In the genomic region with DNA sequence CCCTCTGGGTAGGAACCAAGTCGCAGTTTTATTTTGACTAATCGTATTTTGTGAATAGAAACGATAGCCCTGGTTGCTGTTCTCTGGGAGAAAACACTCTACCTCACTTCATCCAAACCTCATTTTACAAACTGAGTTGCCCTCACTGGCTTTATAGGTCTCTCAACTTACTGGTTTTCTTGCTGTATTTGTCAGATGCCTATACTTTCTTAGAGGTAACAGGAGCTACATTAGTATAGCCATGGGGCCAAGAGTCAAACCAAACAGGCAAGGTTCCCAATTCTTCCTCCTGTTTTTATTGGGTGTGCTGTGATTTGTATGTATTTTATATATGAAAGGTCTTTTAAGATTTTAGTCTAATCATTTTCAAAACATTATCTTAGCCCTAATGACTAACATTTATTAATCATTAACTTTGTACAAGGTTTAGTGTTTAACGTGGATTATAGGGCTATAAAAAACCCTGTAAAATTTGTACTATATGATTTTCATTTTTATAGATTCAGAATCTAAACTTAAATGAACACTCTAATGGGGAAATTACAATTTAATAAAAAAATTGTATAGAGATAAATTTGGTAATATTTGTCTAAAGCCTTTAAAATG, we compare ENCODE assay signal across 19 cellular contexts.
DNase-seq lines count a peak whose midpoint lies in the region; ATAC-seq, FAIRE-seq and TF ChIP-seq lines count a peak whose summit lies in the region.
"Had no signal": no experiment of that assay in that cellular context is flagged by ENCODE, and none has a peak within 500 bp of the region (broad histone marks: within the 10 kb centered on the region; RNA-seq: fewer than 3 reads in every experiment).

No MANE protein-coding gene starts in this region.

- H3K9me3 Mint-ChIP-seq in activated CD4-positive, alpha-beta memory T cell treated with anti-CD3 and anti-CD28 coated beads for 36 hours, result peaks cover 11% of the 10 kb centered on the region

- peak; percentile 69 for FAIRE-seq in colon (lab: Jason Lieb, UNC)
- FAIRE-seq: A549, D721Med, GM19239, H54 had no signal

- TF ChIP-seq CTCF in LNCaP clone FGC (IDR thresholded peaks at IDR 0.05; ENCODE audit: control insufficient read depth, extremely low read depth, insufficient read depth) (no peak), mucosa of descending colon (IDR thresholded peaks at IDR 0.05) (no peak)

- no peaks in the 10 kb centered on the region for H3K4me1 Mint-ChIP-seq in activated CD4-positive, alpha-beta memory T cell treated with anti-CD3 and anti-CD28 coated beads for 36 hours (ENCODE audit: low read depth)
- H3K4me1 Mint-ChIP-seq: CD4-positive, alpha-beta memory T cell had no signal

- intact Hi-C loops in mucosa of descending colon (cut with DNase I, micrococcal nuclease), result no loop called here
- intact Hi-C loops in activated CD4-positive, alpha-beta memory T cell treated with anti-CD3 and anti-CD28 coated beads for 36 hours (cut with micrococcal nuclease), result no loop called here

- H3K27ac Mint-ChIP-seq in activated CD4-positive, alpha-beta memory T cell treated with anti-CD3 and anti-CD28 coated beads for 36 hours, result no peak overlapping the region
- H3K27ac Mint-ChIP-seq: CD4-positive, alpha-beta memory T cell had no signal

- H3K4me1 ChIP-seq in mucosa of descending colon (ENCODE audit: low read depth), result peaks cover 3% of the 10 kb centered on the region
- H3K4me1 ChIP-seq: A549, BE2C had no signal

- H3K36me3 Mint-ChIP-seq in activated CD4-positive, alpha-beta memory T cell treated with anti-CD3 and anti-CD28 coated beads for 36 hours, result no peaks in the 10 kb centered on the region
- H3K36me3 Mint-ChIP-seq: CD4-positive, alpha-beta memory T cell had no signal

- H3K27me3 Mint-ChIP-seq in activated CD4-positive, alpha-beta memory T cell treated with anti-CD3 and anti-CD28 coated beads for 36 hours, result no peaks in the 10 kb centered on the region
- H3K27me3 Mint-ChIP-seq: CD4-positive, alpha-beta memory T cell had no signal

- no peaks in the 10 kb centered on the region for H3K36me3 ChIP-seq in mucosa of descending colon (ENCODE audit: low read depth)
- H3K36me3 ChIP-seq: BE2C had no signal

- no peak overlapping the region for H3K4me3 Mint-ChIP-seq in activated CD4-positive, alpha-beta memory T cell treated with anti-CD3 and anti-CD28 coated beads for 36 hours
- H3K4me3 Mint-ChIP-seq: CD4-positive, alpha-beta memory T cell had no signal

- POLR2A ChIA-PET in activated CD4-positive, alpha-beta memory T cell treated with anti-CD3 and anti-CD28 coated beads for 36 hours (lab: Charles Lee), result no interaction called here

- ATAC-seq in mucosa of descending colon, result peak; percentile 79
- no peak for ATAC-seq in GM19467 (IDR thresholded peaks at IDR 0.05; ENCODE audit: unreplicated experiment)
- ATAC-seq: A549, HCT116 had no signal

- DNase-seq in LNCaP clone FGC (ENCODE audit: low read depth), result peak; percentile 77
- no peak for DNase-seq in mucosa of descending colon
- no peak for DNase-seq in activated CD4-positive, alpha-beta memory T cell treated with anti-CD3 and anti-CD28 coated beads for 36 hours
- DNase-seq in NCI-H1694 treated with DMSO at 0.1 percent for 48 hours (lab: John Stamatoyannopoulos, UW), result no peak
- DNase-seq in activated effector memory CD4-positive, alpha-beta T cell treated with Interleukin-2 at 50 U/mL for 16 hours, result no peak
- DNase-seq: BE2C; CD4-positive, alpha-beta memory T cell; DMS153; DMS79 treated with DMSO at 0.1 percent for 48 hours; EL; GF-D8; GM23248 had no signal

- H3K9me3 ChIP-seq in mucosa of descending colon, result no peaks in the 10 kb centered on the region
- H3K9me3 ChIP-seq: A549, BE2C had no signal

- CTCF ChIA-PET in activated CD4-positive, alpha-beta memory T cell treated with anti-CD3 and anti-CD28 coated beads for 36 hours (lab: Charles Lee), result no interaction called here

- H3K4me3 ChIP-seq in LNCaP clone FGC (ENCODE audit: low read depth, low read length), result no peak overlapping the region
- no peak overlapping the region for H3K4me3 ChIP-seq in mucosa of descending colon
- H3K4me3 ChIP-seq: A549, GM23248 had no signal
